In the genomic region with DNA sequence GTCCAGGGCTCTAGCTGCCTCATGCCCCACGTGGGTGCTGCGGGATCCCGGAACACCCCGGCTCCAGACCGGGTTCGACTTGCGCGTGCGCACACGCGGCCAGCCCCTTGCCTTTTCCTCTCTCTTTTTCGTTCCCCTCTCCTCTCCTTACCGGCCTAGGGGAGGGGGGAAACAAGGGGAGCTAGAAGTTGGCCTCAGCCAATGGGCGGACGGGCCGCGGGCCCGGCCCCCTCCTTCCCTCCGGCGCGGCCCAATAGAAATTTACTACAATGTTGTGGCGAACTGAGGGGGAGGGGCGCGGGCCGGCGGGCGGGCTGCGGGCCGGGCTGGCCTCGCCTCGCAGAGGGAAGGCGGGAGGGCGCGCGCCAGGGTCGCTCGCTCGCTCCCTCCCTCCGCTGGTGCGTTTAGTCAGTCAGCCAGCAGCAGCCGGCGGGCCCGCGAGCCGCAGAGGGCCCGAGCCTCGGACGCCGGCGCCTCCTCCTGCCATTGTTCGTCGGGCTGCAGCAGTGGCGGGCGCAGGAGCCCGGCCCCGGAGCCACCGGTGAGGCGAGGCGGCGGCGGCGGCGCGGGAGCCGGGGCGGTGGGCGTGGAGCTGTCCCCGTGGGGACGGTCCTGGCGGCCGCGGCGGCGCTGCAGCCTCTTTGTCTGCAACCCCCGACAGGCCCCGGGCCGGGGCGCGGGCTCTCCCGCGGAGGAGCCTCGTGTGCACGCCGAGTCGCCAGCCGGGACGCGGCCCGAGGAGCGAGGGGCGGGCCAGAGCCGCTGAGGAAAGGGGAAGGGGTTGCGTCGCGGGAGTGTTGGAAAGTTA, we compare ENCODE assay signal across 1 cellular context.
A peak's percentile ranks its signal among the peaks of the same experiment; 100 is the strongest.
TF ChIP-seq lines count a peak whose summit lies in the region.

EPB41 (plus strand) TSS at position 342 of the 808 bp plus-strand sequence. CDS start 72,869 bp downstream, outside the sequence.

TF ChIP-seq in K562, 482 proteins besides CTCF, POLR2A, EP300 and RAD21 (continued from another document and continues in another):
- peak; percentile 83; the same call in 1 of the 2 replicates for TF ChIP-seq REST (CRISPR knock-in tag; IDR thresholded peaks at IDR 0.05; ENCODE audit: low read depth)
- TF ChIP-seq ARID1B (IDR thresholded peaks at IDR 0.05): no peak
- TF ChIP-seq RAD51 (IDR thresholded peaks at IDR 0.05; ENCODE audit: borderline replicate concordance, low read depth): peak; percentile 70
- TF ChIP-seq MXD1 (CRISPR knock-in tag; IDR thresholded peaks at IDR 0.05; ENCODE audit: borderline replicate concordance, poor library complexity, severe bottlenecking): peak; percentile 87
- TF ChIP-seq ZNF174 (CRISPR knock-in tag; IDR thresholded peaks at IDR 0.05): no peak
- peak; percentile 86 for TF ChIP-seq RBM22 (IDR thresholded peaks at IDR 0.05; ENCODE audit: low read depth, low read length, poor library complexity, severe bottlenecking)
- no peak for TF ChIP-seq BHLHE40 (IDR thresholded peaks at IDR 0.05; ENCODE audit: low read length)
- no peak; the same call in 1 of the 2 replicates for TF ChIP-seq HDAC2 (IDR thresholded peaks at IDR 0.05)
- TF ChIP-seq RB1 (IDR thresholded peaks at IDR 0.05; ENCODE audit: low read depth): peak; percentile 90; the same call in 1 of the 2 replicates
- TF ChIP-seq RBFOX2 (IDR thresholded peaks at IDR 0.05; ENCODE audit: low read depth, low read length): peak; percentile 81
- TF ChIP-seq SETDB1 (IDR thresholded peaks at IDR 0.05; ENCODE audit: low read length): no peak
- TF ChIP-seq CCNT2 (IDR thresholded peaks at IDR 0.05; ENCODE audit: borderline replicate concordance, extremely low read depth, insufficient read length, low read depth, low read length): peak; percentile 90
- no peak for TF ChIP-seq AFF4 (CRISPR knock-in tag; IDR thresholded peaks at IDR 0.05)
- peak; percentile 94 for TF ChIP-seq PHF21A (IDR thresholded peaks at IDR 0.05; ENCODE audit: borderline replicate concordance, low read depth)
- TF ChIP-seq MEIS2 (IDR thresholded peaks at IDR 0.05; ENCODE audit: partially characterized antibody): peak; percentile 60
- TF ChIP-seq GTF2A2 (tag; IDR thresholded peaks at IDR 0.05): no peak
- peak; percentile 70; the same call in 1 of the 2 replicates for TF ChIP-seq ZBTB17 (CRISPR knock-in tag; IDR thresholded peaks at IDR 0.05)
- TF ChIP-seq TEAD1 (CRISPR knock-in tag; IDR thresholded peaks at IDR 0.05): peak in 1 of 2 experiments; percentile 70; a peak in 2 of 4 replicates
- TF ChIP-seq SRF (CRISPR knock-in tag; IDR thresholded peaks at IDR 0.05): 0 out of 4 replicates have a peak, but pooled peaks of 1 of the 2 experiments have one; percentile 56
- no peak for TF ChIP-seq SAFB2 (IDR thresholded peaks at IDR 0.05; ENCODE audit: borderline replicate concordance, low read depth, low read length, severe bottlenecking)
- TF ChIP-seq CREM (IDR thresholded peaks at IDR 0.05; ENCODE audit: low read depth): 0 out of 2 replicates have a peak, but pooled peaks have one; percentile 42
- peak in 1 of 2 experiments; percentile 14; a peak in 1 of 4 replicates for TF ChIP-seq FOXA3 (CRISPR knock-in tag; conservative IDR thresholded peaks at IDR 0.05 in 1 of 2, IDR thresholded peaks at IDR 0.05 in 1 of 2)
- TF ChIP-seq ETV6 (IDR thresholded peaks at IDR 0.05; ENCODE audit: borderline replicate concordance in 1 of 2, low read depth in 2 of 2, low read length in 1 of 2): no peak
- TF ChIP-seq ETV6 (CRISPR knock-in tag; IDR thresholded peaks at IDR 0.05; ENCODE audit: borderline replicate concordance): no peak
- TF ChIP-seq, protein P1, sequence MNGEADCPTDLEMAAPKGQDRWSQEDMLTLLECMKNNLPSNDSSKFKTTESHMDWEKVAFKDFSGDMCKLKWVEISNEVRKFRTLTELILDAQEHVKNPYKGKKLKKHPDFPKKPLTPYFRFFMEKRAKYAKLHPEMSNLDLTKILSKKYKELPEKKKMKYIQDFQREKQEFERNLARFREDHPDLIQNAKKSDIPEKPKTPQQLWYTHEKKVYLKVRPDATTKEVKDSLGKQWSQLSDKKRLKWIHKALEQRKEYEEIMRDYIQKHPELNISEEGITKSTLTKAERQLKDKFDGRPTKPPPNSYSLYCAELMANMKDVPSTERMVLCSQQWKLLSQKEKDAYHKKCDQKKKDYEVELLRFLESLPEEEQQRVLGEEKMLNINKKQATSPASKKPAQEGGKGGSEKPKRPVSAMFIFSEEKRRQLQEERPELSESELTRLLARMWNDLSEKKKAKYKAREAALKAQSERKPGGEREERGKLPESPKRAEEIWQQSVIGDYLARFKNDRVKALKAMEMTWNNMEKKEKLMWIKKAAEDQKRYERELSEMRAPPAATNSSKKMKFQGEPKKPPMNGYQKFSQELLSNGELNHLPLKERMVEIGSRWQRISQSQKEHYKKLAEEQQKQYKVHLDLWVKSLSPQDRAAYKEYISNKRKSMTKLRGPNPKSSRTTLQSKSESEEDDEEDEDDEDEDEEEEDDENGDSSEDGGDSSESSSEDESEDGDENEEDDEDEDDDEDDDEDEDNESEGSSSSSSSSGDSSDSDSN (IDR thresholded peaks at IDR 0.05; ENCODE audit: borderline replicate concordance in 1 of 2, low read depth in 2 of 2, low read length in 2 of 2): peak; percentile 20 to 80; a peak in 3 of 4 replicates
- TF ChIP-seq SAFB (IDR thresholded peaks at IDR 0.05; ENCODE audit: borderline replicate concordance, low read depth, low read length): no peak
- TF ChIP-seq, protein P2, sequence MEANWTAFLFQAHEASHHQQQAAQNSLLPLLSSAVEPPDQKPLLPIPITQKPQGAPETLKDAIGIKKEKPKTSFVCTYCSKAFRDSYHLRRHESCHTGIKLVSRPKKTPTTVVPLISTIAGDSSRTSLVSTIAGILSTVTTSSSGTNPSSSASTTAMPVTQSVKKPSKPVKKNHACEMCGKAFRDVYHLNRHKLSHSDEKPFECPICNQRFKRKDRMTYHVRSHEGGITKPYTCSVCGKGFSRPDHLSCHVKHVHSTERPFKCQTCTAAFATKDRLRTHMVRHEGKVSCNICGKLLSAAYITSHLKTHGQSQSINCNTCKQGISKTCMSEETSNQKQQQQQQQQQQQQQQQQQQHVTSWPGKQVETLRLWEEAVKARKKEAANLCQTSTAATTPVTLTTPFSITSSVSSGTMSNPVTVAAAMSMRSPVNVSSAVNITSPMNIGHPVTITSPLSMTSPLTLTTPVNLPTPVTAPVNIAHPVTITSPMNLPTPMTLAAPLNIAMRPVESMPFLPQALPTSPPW (CRISPR knock-in tag; IDR thresholded peaks at IDR 0.05): peak; percentile 98
- TF ChIP-seq SFPQ (IDR thresholded peaks at IDR 0.05; ENCODE audit: low read depth, low read length): no peak
- TF ChIP-seq CREB3L1 (IDR thresholded peaks at IDR 0.05; ENCODE audit: borderline replicate concordance, low read depth): 0 out of 2 replicates have a peak, but pooled peaks have one; percentile 30
